19 cellular contexts compared by ENCODE assay signal in genomic region chr2:113206251-113206650, GRCh38. TPM values are rescaled to one million over a fixed set of nuclear protein-coding genes. Genes with fewer than 3 reads are reported as not detected.
DNase-seq lines count a peak whose midpoint lies in the region; ATAC-seq and TF ChIP-seq lines count a peak whose summit lies in the region.
"Had no signal": no experiment of that assay in that cellular context is flagged by ENCODE, and none has a peak within 500 bp of the region (broad histone marks: within the 10 kb centered on the region; RNA-seq: fewer than 3 reads in every experiment).

No MANE protein-coding gene starts in this region.

- H3K4me3 Mint-ChIP-seq in CD4-positive, alpha-beta memory T cell = no peak overlapping the region
- no peak overlapping the region for H3K4me3 Mint-ChIP-seq in activated CD8-positive, alpha-beta T cell treated with anti-CD3 and anti-CD28 coated beads for 36 hours
- H3K4me3 Mint-ChIP-seq in naive B cell = peak overlapping the region in 1 of 8 donors; percentile 22
- H3K4me3 Mint-ChIP-seq: stimulated activated naive CD8-positive, alpha-beta T cell treated with anti-CD3 and anti-CD28 coated beads, Interleukin-15, Interleukin-2, amounts not matched to agents 100 ng/mL and 50 ng/mL, for 24 hours; WTC11 had no signal

- no peak overlapping the region for H3K9ac ChIP-seq in mesendoderm (ENCODE audit: low read length)

- H3K27me3 Mint-ChIP-seq in CD4-positive, alpha-beta memory T cell = no peaks in the 10 kb centered on the region
- H3K27me3 Mint-ChIP-seq in activated CD8-positive, alpha-beta T cell treated with anti-CD3 and anti-CD28 coated beads for 36 hours = no peaks in the 10 kb centered on the region
- H3K27me3 Mint-ChIP-seq in naive B cell = no peaks in the 10 kb centered on the region
- H3K27me3 Mint-ChIP-seq: stimulated activated naive CD8-positive, alpha-beta T cell treated with anti-CD3 and anti-CD28 coated beads, Interleukin-15, Interleukin-2, amounts not matched to agents 100 ng/mL and 50 ng/mL, for 24 hours had no signal

- no peak for ATAC-seq in activated CD8-positive, alpha-beta T cell treated with anti-CD3 and anti-CD28 coated beads for 36 hours
- ATAC-seq in naive B cell (ENCODE audit: low read depth in 2 of 2) (no peak), HG03025 (IDR thresholded peaks at IDR 0.05; ENCODE audit: low FRiP score, unreplicated experiment) (no peak)
- ATAC-seq: WTC11 had no signal

- H3K4me1 ChIP-seq in CD4-positive, alpha-beta memory T cell (ENCODE audit: insufficient read depth, low read length) = peaks cover 12% of the 10 kb centered on the region
- no peaks in the 10 kb centered on the region for H3K4me1 ChIP-seq in mesendoderm (ENCODE audit: control insufficient read depth, low read depth, low read length)

- DNase-seq in NCI-H187 treated with DMSO at 0.1 percent for 48 hours (lab: John Stamatoyannopoulos, UW) (peak; percentile 15), NCI-H187 (lab: John Stamatoyannopoulos, UW) (no peak), naive B cell (no peak), mesendoderm (no peak), NCI-H2107 (lab: John Stamatoyannopoulos, UW) (no peak)
- no peak for DNase-seq in CD4-positive, alpha-beta memory T cell
- DNase-seq in activated CD8-positive, alpha-beta T cell treated with anti-CD3 and anti-CD28 coated beads for 36 hours = no peak
- DNase-seq: activated effector memory CD4-positive, alpha-beta T cell treated with Interleukin-2 at 50 U/mL for 16 hours; hippocampal formation; midbrain; NCI-H1930; nucleus accumbens; right lobe of liver; SHP77; trophoblast cell had no signal

- H3K4me1 Mint-ChIP-seq in CD4-positive, alpha-beta memory T cell = peaks cover 9 to 32% (median 20%) of the 10 kb centered on the region in 4 donors
- peaks cover 16% of the 10 kb centered on the region for H3K4me1 Mint-ChIP-seq in activated CD8-positive, alpha-beta T cell treated with anti-CD3 and anti-CD28 coated beads for 36 hours (ENCODE audit: low read depth)
- H3K4me1 Mint-ChIP-seq in naive B cell = peaks cover 27 to 39% (median 39%) of the 10 kb centered on the region in 3 donors

- no peak overlapping the region for H3K27ac ChIP-seq in CD4-positive, alpha-beta memory T cell (ENCODE audit: low read depth, low read length)
- H3K27ac ChIP-seq in mesendoderm (ENCODE audit: low read depth, low read length) = no peak overlapping the region
- H3K27ac ChIP-seq: C4-2B, right lobe of liver had no signal

- no peak overlapping the region for H3K56ac ChIP-seq in mesendoderm (ENCODE audit: low read length)

- H2BK120ac ChIP-seq in mesendoderm (ENCODE audit: low read depth, low read length) = no peak overlapping the region

- H3K36me3 Mint-ChIP-seq in CD4-positive, alpha-beta memory T cell = peaks cover under 1 to 17% of the 10 kb centered on the region in 2 donors
- H3K36me3 Mint-ChIP-seq in activated CD8-positive, alpha-beta T cell treated with anti-CD3 and anti-CD28 coated beads for 36 hours (ENCODE audit: low read depth) = peaks cover 9% of the 10 kb centered on the region
- no peaks in the 10 kb centered on the region for H3K36me3 Mint-ChIP-seq in naive B cell
- H3K36me3 Mint-ChIP-seq: WTC11 had no signal

- no peak overlapping the region for H3K4me3 ChIP-seq in CD4-positive, alpha-beta memory T cell (ENCODE audit: low read length in 2 of 2)
- H3K4me3 ChIP-seq in mesendoderm (ENCODE audit: low read length) = no peak overlapping the region
- H3K4me3 ChIP-seq: right lobe of liver had no signal

- no peak overlapping the region for H3K4me2 ChIP-seq in mesendoderm (ENCODE audit: low read length)

- no peak overlapping the region for H3K23ac ChIP-seq in mesendoderm (ENCODE audit: low read length)

- H3K9me3 ChIP-seq in CD4-positive, alpha-beta memory T cell (ENCODE audit: control insufficient read depth in 1 of 2, low read length in 2 of 2) = no peaks in the 10 kb centered on the region
- H3K9me3 ChIP-seq: right lobe of liver had no signal

- no peak for TF ChIP-seq CTCF in activated CD8-positive, alpha-beta T cell treated with anti-CD3 and anti-CD28 coated beads for 36 hours (IDR thresholded peaks at IDR 0.05)

- POLR2A ChIA-PET in CD4-positive, alpha-beta memory T cell (lab: Charles Lee; ENCODE audit: partially characterized antibody) = interaction anchor here (0.6 to 9.8 kb wide), 5 partner anchors 11 to 159 kb away, joined by 3 to 88 read pairs (median 13); partner anchors contain the start of gene PSD4
- POLR2A ChIA-PET in activated CD8-positive, alpha-beta T cell treated with anti-CD3 and anti-CD28 coated beads for 36 hours (lab: Charles Lee) = interaction anchor here (1.1 to 3.6 kb wide), 4 partner anchors 10 to 45 kb away, joined by 3 to 14 read pairs (median 5); no protein-coding TSS in a partner anchor

- WGBS in mesendoderm (ENCODE audit: extremely low coverage, insufficient coverage, low lambda C conversion rate) = no CpG with 5 or more reads among the region's 6 CpGs

- H4K5ac ChIP-seq in mesendoderm (ENCODE audit: low read length) = no peak overlapping the region

- peak overlapping the region in 6 of 7 donors; percentile 43 to 80 (median 66) for H3K27ac Mint-ChIP-seq in CD4-positive, alpha-beta memory T cell
- peak overlapping the region; percentile 7 for H3K27ac Mint-ChIP-seq in activated CD8-positive, alpha-beta T cell treated with anti-CD3 and anti-CD28 coated beads for 36 hours
- peak overlapping the region; percentile 48 to 88 (median 76) for H3K27ac Mint-ChIP-seq in naive B cell
- H3K27ac Mint-ChIP-seq: WTC11 had no signal

- H2BK15ac ChIP-seq in mesendoderm (replicated peaks; ENCODE audit: low read depth) = no peak overlapping the region

- no peaks in the 10 kb centered on the region for H3K79me1 ChIP-seq in mesendoderm (ENCODE audit: low read length)

- CTCF ChIA-PET in CD4-positive, alpha-beta memory T cell (lab: Charles Lee; ENCODE audit: partially characterized antibody) = interaction anchor here (1.1 to 18.2 kb wide), 8 partner anchors 15 to 184 kb away, joined by 3 to 662 read pairs (median 35); partner anchors contain the start of gene PSD4
- CTCF ChIA-PET in activated CD8-positive, alpha-beta T cell treated with anti-CD3 and anti-CD28 coated beads for 36 hours (lab: Charles Lee) = interaction anchor here (1.2 to 12.4 kb wide), 7 partner anchors 11 to 164 kb away, joined by 3 to 212 read pairs (median 7); no protein-coding TSS in a partner anchor

- H3K79me2 ChIP-seq in mesendoderm (ENCODE audit: control insufficient read depth, insufficient read depth, low read length) = no peaks in the 10 kb centered on the region

- H3K4ac ChIP-seq in mesendoderm (ENCODE audit: low read depth, low read length) = no peak overlapping the region

- H2AK5ac ChIP-seq in mesendoderm (ENCODE audit: low read length) = no peak overlapping the region

- peaks cover 4% of the 10 kb centered on the region for H3K36me3 ChIP-seq in CD4-positive, alpha-beta memory T cell (ENCODE audit: insufficient read depth, low read length)
- no peaks in the 10 kb centered on the region for H3K36me3 ChIP-seq in mesendoderm (ENCODE audit: control insufficient read depth, insufficient read depth, low read length)

- no peak overlapping the region for H3K18ac ChIP-seq in mesendoderm (ENCODE audit: low read length)

- H3K9me3 Mint-ChIP-seq in CD4-positive, alpha-beta memory T cell = peaks cover 0 to 3% (median 0%) of the 10 kb centered on the region in 8 donors
- no peaks in the 10 kb centered on the region for H3K9me3 Mint-ChIP-seq in activated CD8-positive, alpha-beta T cell treated with anti-CD3 and anti-CD28 coated beads for 36 hours
- H3K9me3 Mint-ChIP-seq in naive B cell = no peaks in the 10 kb centered on the region
- H3K9me3 Mint-ChIP-seq: stimulated activated naive CD8-positive, alpha-beta T cell treated with anti-CD3 and anti-CD28 coated beads, Interleukin-15, Interleukin-2, amounts not matched to agents 100 ng/mL and 50 ng/mL, for 24 hours; WTC11 had no signal

- H2BK5ac ChIP-seq in mesendoderm (ENCODE audit: low read length) = no peak overlapping the region

- no peaks in the 10 kb centered on the region for H3K27me3 ChIP-seq in CD4-positive, alpha-beta memory T cell (ENCODE audit: insufficient read depth, low read length)
- no peaks in the 10 kb centered on the region for H3K27me3 ChIP-seq in mesendoderm (ENCODE audit: insufficient read depth, low read length, poor library complexity)
- H3K27me3 ChIP-seq: right lobe of liver had no signal

- no peak overlapping the region for H4K8ac ChIP-seq in mesendoderm (ENCODE audit: low read depth, low read length)

- intact Hi-C loops in CD4-positive, alpha-beta memory T cell (cut with micrococcal nuclease) = no loop called here
- intact Hi-C loops in activated CD8-positive, alpha-beta T cell treated with anti-CD3 and anti-CD28 coated beads for 36 hours (cut with micrococcal nuclease) = no loop called here

RNA-seq across cellular contexts. Expression of gene PSD4, which starts 32.5 kb away (rescaled TPM):
- total RNA-seq in CD4-positive, alpha-beta memory T cell = 100 to 1,000 TPM in 1 of 2 experiments, 10 to 100 TPM in 1; 100.0 to 101 TPM
- 10 to 100 TPM; 11.9 to 32.8 TPM for polyA plus RNA-seq in CD4-positive, alpha-beta memory T cell
- total RNA-seq in activated CD8-positive, alpha-beta T cell treated with anti-CD3 and anti-CD28 coated beads for 36 hours = 100 to 1,000 TPM; 247 to 251 TPM
- polyA plus RNA-seq in naive B cell (ENCODE audit: low read depth in 6 of 6) = 10 to 100 TPM; 16.2 to 47.5 (median 29.1) TPM
- 0.87 TPM for polyA plus RNA-seq in mesendoderm (2013, experiment 1 of 2)
- polyA plus RNA-seq in mesendoderm (2013, experiment 2 of 2) = 0.90 TPM

Comparison
In these comparisons a context has a peak if more than half of its experiments do, and no peak if none do; other contexts are left out.
1. H3K27ac Mint-ChIP-seq: peak in every context shown above with its lines; median percentile 76 in naive B cell; 66 in CD4-positive, alpha-beta memory T cell; 7 in activated CD8-positive, alpha-beta T cell treated with anti-CD3 and anti-CD28 coated beads for 36 hours.